Comparison of ENCODE assay signal across 1 cellular context in the genomic region with DNA sequence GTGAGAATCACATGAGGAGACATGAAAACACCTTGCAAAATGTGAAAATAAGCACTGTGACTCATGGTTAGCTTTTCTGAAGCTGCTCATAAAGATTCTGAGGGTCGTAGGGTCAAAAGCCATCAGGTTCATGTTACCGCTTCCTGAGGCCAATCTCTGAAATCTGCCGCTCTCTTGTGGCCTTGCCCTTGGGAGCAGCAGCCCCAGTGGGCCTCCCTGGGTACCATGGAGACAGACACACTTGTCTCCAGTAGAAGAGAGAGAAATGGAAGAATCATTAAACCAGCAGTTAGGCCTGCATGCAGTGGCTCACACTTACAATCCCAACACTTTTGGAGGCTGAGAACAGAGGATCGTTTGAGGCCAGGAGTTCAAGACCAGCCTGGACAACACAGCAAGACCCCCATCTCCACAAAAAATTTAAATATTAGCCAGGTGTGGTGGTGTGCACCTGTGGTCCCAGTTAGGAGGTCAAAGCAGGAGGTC.
TF ChIP-seq lines count a peak whose summit lies in the region.

No MANE protein-coding gene starts in this region.

TF ChIP-seq in HepG2, 621 proteins besides CTCF, POLR2A, EP300 and RAD21 (continued from another document and continues in another):
- TF ChIP-seq, protein P1, sequence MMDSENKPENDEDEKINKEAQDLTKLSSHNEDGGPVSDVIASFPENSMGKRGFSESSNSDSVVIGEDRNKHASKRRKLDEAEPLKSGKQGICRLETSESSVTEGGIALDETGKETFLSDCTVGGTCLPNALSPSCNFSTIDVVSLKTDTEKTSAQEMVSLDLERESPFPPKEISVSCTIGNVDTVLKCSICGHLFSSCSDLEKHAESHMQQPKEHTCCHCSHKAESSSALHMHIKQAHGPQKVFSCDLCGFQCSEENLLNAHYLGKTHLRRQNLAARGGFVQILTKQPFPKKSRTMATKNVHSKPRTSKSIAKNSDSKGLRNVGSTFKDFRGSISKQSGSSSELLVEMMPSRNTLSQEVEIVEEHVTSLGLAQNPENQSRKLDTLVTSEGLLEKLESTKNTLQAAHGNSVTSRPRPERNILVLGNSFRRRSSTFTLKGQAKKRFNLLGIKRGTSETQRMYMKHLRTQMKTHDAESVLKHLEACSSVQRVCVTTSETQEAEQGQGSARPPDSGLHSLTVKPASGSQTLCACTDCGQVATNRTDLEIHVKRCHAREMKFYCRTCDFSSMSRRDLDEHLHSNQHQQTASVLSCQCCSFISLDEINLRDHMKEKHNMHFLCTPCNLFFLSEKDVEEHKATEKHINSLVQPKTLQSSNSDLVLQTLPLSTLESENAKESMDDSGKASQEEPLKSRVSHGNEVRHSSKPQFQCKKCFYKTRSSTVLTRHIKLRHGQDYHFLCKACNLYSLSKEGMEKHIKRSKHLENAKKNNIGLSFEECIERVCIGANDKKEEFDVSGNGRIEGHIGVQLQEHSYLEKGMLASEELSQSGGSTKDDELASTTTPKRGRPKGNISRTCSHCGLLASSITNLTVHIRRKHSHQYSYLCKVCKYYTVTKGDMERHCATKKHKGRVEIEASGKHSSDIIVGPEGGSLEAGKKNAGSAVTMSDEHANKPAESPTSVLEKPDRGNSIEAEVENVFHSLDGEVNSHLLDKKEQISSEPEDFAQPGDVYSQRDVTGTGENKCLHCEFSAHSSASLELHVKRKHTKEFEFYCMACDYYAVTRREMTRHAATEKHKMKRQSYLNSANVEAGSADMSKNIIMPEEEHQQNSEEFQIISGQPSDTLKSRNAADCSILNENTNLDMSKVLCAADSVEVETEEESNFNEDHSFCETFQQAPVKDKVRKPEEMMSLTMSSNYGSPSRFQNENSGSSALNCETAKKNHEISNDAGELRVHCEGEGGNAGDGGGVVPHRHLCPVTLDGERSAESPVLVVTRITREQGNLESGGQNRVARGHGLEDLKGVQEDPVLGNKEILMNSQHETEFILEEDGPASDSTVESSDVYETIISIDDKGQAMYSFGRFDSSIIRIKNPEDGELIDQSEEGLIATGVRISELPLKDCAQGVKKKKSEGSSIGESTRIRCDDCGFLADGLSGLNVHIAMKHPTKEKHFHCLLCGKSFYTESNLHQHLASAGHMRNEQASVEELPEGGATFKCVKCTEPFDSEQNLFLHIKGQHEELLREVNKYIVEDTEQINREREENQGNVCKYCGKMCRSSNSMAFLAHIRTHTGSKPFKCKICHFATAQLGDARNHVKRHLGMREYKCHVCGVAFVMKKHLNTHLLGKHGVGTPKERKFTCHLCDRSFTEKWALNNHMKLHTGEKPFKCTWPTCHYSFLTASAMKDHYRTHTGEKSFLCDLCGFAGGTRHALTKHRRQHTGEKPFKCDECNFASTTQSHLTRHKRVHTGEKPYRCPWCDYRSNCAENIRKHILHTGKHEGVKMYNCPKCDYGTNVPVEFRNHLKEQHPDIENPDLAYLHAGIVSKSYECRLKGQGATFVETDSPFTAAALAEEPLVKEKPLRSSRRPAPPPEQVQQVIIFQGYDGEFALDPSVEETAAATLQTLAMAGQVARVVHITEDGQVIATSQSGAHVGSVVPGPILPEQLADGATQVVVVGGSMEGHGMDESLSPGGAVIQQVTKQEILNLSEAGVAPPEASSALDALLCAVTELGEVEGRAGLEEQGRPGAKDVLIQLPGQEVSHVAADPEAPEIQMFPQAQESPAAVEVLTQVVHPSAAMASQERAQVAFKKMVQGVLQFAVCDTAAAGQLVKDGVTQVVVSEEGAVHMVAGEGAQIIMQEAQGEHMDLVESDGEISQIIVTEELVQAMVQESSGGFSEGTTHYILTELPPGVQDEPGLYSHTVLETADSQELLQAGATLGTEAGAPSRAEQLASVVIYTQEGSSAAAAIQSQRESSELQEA (CRISPR knock-in tag; IDR thresholded peaks at IDR 0.05; ENCODE audit: not compliant biosample characterization): no peak
- TF ChIP-seq RFXANK (CRISPR knock-in tag; IDR thresholded peaks at IDR 0.05) (0 out of 2 replicates have a peak, but pooled peaks have one; percentile 44), ATF1 (CRISPR knock-in tag; IDR thresholded peaks at IDR 0.05) (peak; percentile 39; the same call in 1 of the 2 replicates), PHF21A (CRISPR knock-in tag; IDR thresholded peaks at IDR 0.05) (peak; percentile 88), CHD2 (IDR thresholded peaks at IDR 0.05; ENCODE audit: low read depth, low read length) (no peak; the same call in 1 of the 2 replicates), ZBTB1 (CRISPR knock-in tag; IDR thresholded peaks at IDR 0.05; ENCODE audit: borderline replicate concordance) (no peak), MAFK (conservative IDR thresholded peaks at IDR 0.05 in 1 of 2, IDR thresholded peaks at IDR 0.05 in 1 of 2; ENCODE audit: low read length in 2 of 2) (peak in 1 of 2 experiments; percentile 68; a peak in 1 of 4 replicates), SMAD1 (CRISPR knock-in tag; IDR thresholded peaks at IDR 0.05; ENCODE audit: borderline replicate concordance, low read depth) (no peak), DNMT3B (CRISPR knock-in tag; conservative IDR thresholded peaks at IDR 0.05) (no peak), ZNF644 (CRISPR knock-in tag; IDR thresholded peaks at IDR 0.05; ENCODE audit: low read depth) (peak; percentile 82; the same call in 1 of the 2 replicates), NFIC (IDR thresholded peaks at IDR 0.05; ENCODE audit: low read length) (peak; percentile 79), GLMP (CRISPR knock-in tag; IDR thresholded peaks at IDR 0.05; ENCODE audit: borderline replicate concordance) (no peak), ZNF446 (CRISPR knock-in tag; IDR thresholded peaks at IDR 0.05) (no peak), NFATC3 (CRISPR knock-in tag; IDR thresholded peaks at IDR 0.05) (no peak), ZBTB40 (IDR thresholded peaks at IDR 0.05) (no peak), ZBTB40 (CRISPR knock-in tag; IDR thresholded peaks at IDR 0.05) (peak; percentile 58; the same call in 1 of the 2 replicates), ZNF138 (CRISPR knock-in tag; IDR thresholded peaks at IDR 0.05; ENCODE audit: low read depth) (no peak), ZNF121 (CRISPR knock-in tag; IDR thresholded peaks at IDR 0.05) (peak; percentile 98), NFE2 (CRISPR knock-in tag; IDR thresholded peaks at IDR 0.05) (no peak), ZNF788 (CRISPR knock-in tag; IDR thresholded peaks at IDR 0.05; ENCODE audit: borderline replicate concordance) (peak; percentile 53; the same call in 1 of the 2 replicates), ZNF577 (CRISPR knock-in tag; IDR thresholded peaks at IDR 0.05; ENCODE audit: borderline replicate concordance, low read depth) (no peak), ZNF687 (CRISPR knock-in tag; IDR thresholded peaks at IDR 0.05) (peak; percentile 53; the same call in 1 of the 2 replicates), RBFOX2 (IDR thresholded peaks at IDR 0.05; ENCODE audit: low read depth, low read length) (no peak), ZNF891 (CRISPR knock-in tag; IDR thresholded peaks at IDR 0.05) (no peak), NRL (CRISPR knock-in tag; IDR thresholded peaks at IDR 0.05; ENCODE audit: borderline replicate concordance) (no peak), MZF1 (CRISPR knock-in tag; IDR thresholded peaks at IDR 0.05; ENCODE audit: borderline replicate concordance) (no peak), CHCHD3 (CRISPR knock-in tag; IDR thresholded peaks at IDR 0.05) (no peak), FOXJ3 (CRISPR knock-in tag; IDR thresholded peaks at IDR 0.05; ENCODE audit: borderline replicate concordance) (peak; percentile 82)
- TF ChIP-seq, protein P2, sequence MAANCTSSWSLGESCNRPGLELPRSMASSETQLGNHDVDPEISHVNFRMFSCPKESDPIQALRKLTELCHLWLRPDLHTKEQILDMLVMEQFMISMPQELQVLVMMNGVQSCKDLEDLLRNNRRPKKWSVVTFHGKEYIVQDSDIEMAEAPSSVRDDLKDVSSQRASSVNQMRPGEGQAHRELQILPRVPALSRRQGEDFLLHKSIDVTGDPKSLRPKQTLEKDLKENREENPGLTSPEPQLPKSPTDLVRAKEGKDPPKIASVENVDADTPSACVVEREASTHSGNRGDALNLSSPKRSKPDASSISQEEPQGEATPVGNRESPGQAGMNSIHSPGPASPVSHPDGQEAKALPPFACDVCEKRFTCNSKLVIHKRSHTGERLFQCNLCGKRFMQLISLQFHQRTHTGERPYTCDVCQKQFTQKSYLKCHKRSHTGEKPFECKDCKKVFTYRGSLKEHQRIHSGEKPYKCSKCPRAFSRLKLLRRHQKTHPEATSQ (CRISPR knock-in tag; IDR thresholded peaks at IDR 0.05; ENCODE audit: borderline replicate concordance): no peak
